ENCODE assay signal across 8 cellular contexts in genomic region chr2:102736607-102737409, GRCh38. TPM values are rescaled to one million over a fixed set of nuclear protein-coding genes. Genes with fewer than 3 reads are reported as not detected.
DNase-seq lines count a peak whose midpoint lies in the region; ATAC-seq and TF ChIP-seq lines count a peak whose summit lies in the region.

No MANE protein-coding gene starts in this region.

- H4K20me1 ChIP-seq in GM23248 (ENCODE audit: insufficient read depth) = no peaks in the 10 kb centered on the region
- no peaks in the 10 kb centered on the region for H4K20me1 ChIP-seq in SK-N-SH (ENCODE audit: insufficient read depth)

- H3K79me2 ChIP-seq in GM23248 (ENCODE audit: insufficient read depth) = no peaks in the 10 kb centered on the region
- no peaks in the 10 kb centered on the region for H3K79me2 ChIP-seq in SK-N-SH (ENCODE audit: insufficient read depth)
- peaks cover 6% of the 10 kb centered on the region for H3K79me2 ChIP-seq in parathyroid adenoma

- POLR2A ChIA-PET in SK-N-SH (lab: Yijun Ruan, JAX) = interaction anchor here (0.6 to 1.0 kb wide), 2 partner anchors 37 to 90 kb away, joined by 3 read pairs; no protein-coding TSS in a partner anchor

- H3K9ac ChIP-seq in GM23248 = peak overlapping the region; percentile 67
- H3K9ac ChIP-seq in SK-N-SH = peak overlapping the region; percentile 51
- H3K9ac ChIP-seq in parathyroid adenoma = peak overlapping the region; percentile 41

- TF ChIP-seq EP300 in SK-N-SH (IDR thresholded peaks at IDR 0.05; ENCODE audit: borderline replicate concordance in 1 of 2, low read depth in 1 of 2, low read length in 1 of 2) (no peak), transverse colon (IDR thresholded peaks at IDR 0.05; ENCODE audit: low read depth) (no peak)

- ATAC-seq in activated naive CD4-positive, alpha-beta T cell treated with anti-CD3 and anti-CD28 coated beads, Interleukin-2, amount 50 U/mL, for 72 hours = peak; percentile 97

- peak overlapping the region; percentile 89 to 96 for H3K27ac Mint-ChIP-seq in activated naive CD4-positive, alpha-beta T cell treated with anti-CD3 and anti-CD28 coated beads, Interleukin-2, amount 50 U/mL, for 72 hours

- peak; percentile 90 for TF ChIP-seq POLR2A in transverse colon (IDR thresholded peaks at IDR 0.05)

- H3K9me3 ChIP-seq in GM23248 (ENCODE audit: low read depth) (no peaks in the 10 kb centered on the region), KOPT-K1 (ENCODE audit: insufficient read depth, low read length, poor library complexity, severe bottlenecking) (no peaks in the 10 kb centered on the region), SK-N-SH (no peaks in the 10 kb centered on the region), cardiac muscle cell (ENCODE audit: low read depth) (no peaks in the 10 kb centered on the region), parathyroid adenoma (ENCODE audit: control insufficient read depth, low read length) (no peaks in the 10 kb centered on the region), transverse colon (no peaks in the 10 kb centered on the region)

- H3K36me3 Mint-ChIP-seq in activated naive CD4-positive, alpha-beta T cell treated with anti-CD3 and anti-CD28 coated beads, Interleukin-2, amount 50 U/mL, for 72 hours = no peaks in the 10 kb centered on the region

- H3K27ac ChIP-seq in GM23248 (no peak overlapping the region), KOPT-K1 (ENCODE audit: low read depth, low read length, poor library complexity, severe bottlenecking) (peak overlapping the region; percentile 66), SK-N-SH (ENCODE audit: low read depth in 2 of 2, low read length in 1 of 2) (peak overlapping the region in 1 of 2 experiments; percentile 75; a peak in 1 of 4 replicates), cardiac muscle cell (no peak overlapping the region), parathyroid adenoma (peak overlapping the region; percentile 47), transverse colon (peak overlapping the region; percentile 88 to 92 (median 90))

- intact Hi-C loops in transverse colon (cut with DNase I; ENCODE audit: low total_unique reads) = no loop called here

- in situ Hi-C loops in GM23248 (cut with MboI) (no loop called here), transverse colon (cut with MboI; ENCODE audit: low pct_ligation_motif_present in 1 of 4, low pct_unique_long_range_greater_than_20kb in 1 of 4, low sequenced_read_pairs in 3 of 4) (no loop called here)

- WGBS in GM23248 (ENCODE audit: low coverage in 1 of 2, low lambda C conversion rate in 2 of 2, missing lambda C conversion rate in 2 of 2), 2 experiments = 0% methylated on average over 26 to 27 of the region's 41 CpGs
- WGBS in SK-N-SH (ENCODE audit: low lambda C conversion rate) = 2% methylated on average over 18 of the region's 41 CpGs
- 0 to 1% methylated on average over 1 to 14 of the region's 41 CpGs for WGBS in transverse colon (ENCODE audit: low coverage in 1 of 2), 2 donors

- H3K36me3 ChIP-seq in GM23248 (ENCODE audit: low read depth) (no peaks in the 10 kb centered on the region), KOPT-K1 (ENCODE audit: insufficient read depth, low read length) (peaks cover 9% of the 10 kb centered on the region), SK-N-SH (replicated peaks in 1 of 2; ENCODE audit: control insufficient read depth in 1 of 2, insufficient read depth in 2 of 2, low read length in 1 of 2) (peaks cover 0 to 4% of the 10 kb centered on the region in 2 experiments), cardiac muscle cell (peaks cover 3% of the 10 kb centered on the region), parathyroid adenoma (ENCODE audit: control insufficient read depth, insufficient read depth, low read length) (no peaks in the 10 kb centered on the region), transverse colon (peaks cover 0 to under 1% (median under 1%) of the 10 kb centered on the region in 4 donors)

- peak; percentile 39 for DNase-seq in GF-D8 (lab: John Stamatoyannopoulos, UW)
- peak; percentile 81 for DNase-seq in GM23248
- peak; percentile 94 for DNase-seq in SK-N-SH
- peak; percentile 87 to 90 for DNase-seq in activated naive CD4-positive, alpha-beta T cell treated with anti-CD3 and anti-CD28 coated beads, Interleukin-2, amount 50 U/mL, for 72 hours (ENCODE audit: low spot score in 2 of 2)
- DNase-seq in cardiac muscle cell (ENCODE audit: low read depth in 1 of 2, low spot score in 1 of 2) = peak; percentile 73 to 86
- DNase-seq in transverse colon = peak; percentile 90

- CTCF ChIA-PET in SK-N-SH (lab: Yijun Ruan, JAX) = interaction anchor here (0.7 to 4.3 kb wide), 7 partner anchors 10 to 136 kb away, joined by 3 to 43 read pairs (median 3); no protein-coding TSS in a partner anchor

- H3F3A ChIP-seq in GM23248 (ENCODE audit: insufficient read depth) (no peaks in the 10 kb centered on the region), SK-N-SH (replicated peaks; ENCODE audit: insufficient read depth) (no peaks in the 10 kb centered on the region)

- peak overlapping the region; percentile 97 for H3K4me2 ChIP-seq in GM23248 (ENCODE audit: unreplicated experiment)
- peak overlapping the region; percentile 89 for H3K4me2 ChIP-seq in SK-N-SH
- H3K4me2 ChIP-seq in parathyroid adenoma (ENCODE audit: low read length) = peak overlapping the region; percentile 81

- H2AFZ ChIP-seq in GM23248 (peak overlapping the region; percentile 98), SK-N-SH (ENCODE audit: low read depth) (peak overlapping the region; percentile 98), parathyroid adenoma (peak overlapping the region; percentile 100)

- TF ChIP-seq RAD21 in SK-N-SH (IDR thresholded peaks at IDR 0.05; ENCODE audit: low read length) = no peak

- TF ChIP-seq CTCF in SK-N-SH (IDR thresholded peaks at IDR 0.05) = no peak
- peak; percentile 2 for TF ChIP-seq CTCF in cardiac muscle cell (IDR thresholded peaks at IDR 0.05; ENCODE audit: low read depth, low read length)
- no peak for TF ChIP-seq CTCF in parathyroid adenoma (IDR thresholded peaks at IDR 0.05)
- peak in 3 of 5 experiments; percentile 8 to 25 (median 22) for TF ChIP-seq CTCF in transverse colon (IDR thresholded peaks at IDR 0.05)

- H3K9me3 Mint-ChIP-seq in activated naive CD4-positive, alpha-beta T cell treated with anti-CD3 and anti-CD28 coated beads, Interleukin-2, amount 50 U/mL, for 72 hours = peaks cover 0 to 1% of the 10 kb centered on the region in 2 donors

- peak overlapping the region; percentile 88 for H3K4me3 ChIP-seq in GM23248
- peak overlapping the region; percentile 75 to 98 for H3K4me3 ChIP-seq in SK-N-SH (ENCODE audit: low read depth in 2 of 2, low read length in 1 of 2)
- H3K4me3 ChIP-seq in cardiac muscle cell = peak overlapping the region; percentile 90
- peak overlapping the region; percentile 75 for H3K4me3 ChIP-seq in parathyroid adenoma (ENCODE audit: low read depth, low read length)
- H3K4me3 ChIP-seq in transverse colon = peak overlapping the region; percentile 82 to 97 (median 92)

- H3K27me3 ChIP-seq in GM23248 (replicated peaks; ENCODE audit: insufficient read depth) (no peaks in the 10 kb centered on the region), SK-N-SH (ENCODE audit: insufficient read depth) (no peaks in the 10 kb centered on the region), cardiac muscle cell (no peaks in the 10 kb centered on the region), parathyroid adenoma (ENCODE audit: control insufficient read depth, insufficient read depth, low read length) (no peaks in the 10 kb centered on the region), transverse colon (no peaks in the 10 kb centered on the region)

- H3K4me1 ChIP-seq in GM23248 (ENCODE audit: insufficient read depth) (peaks cover 6% of the 10 kb centered on the region; the same call in 1 of the 2 replicates), SK-N-SH (ENCODE audit: control insufficient read depth in 1 of 2, insufficient read depth in 2 of 2, low read depth in 1 of 2, low read length in 1 of 2) (peaks cover 0 to 15% of the 10 kb centered on the region in 2 experiments; a peak in 2 of 4 replicates), cardiac muscle cell (ENCODE audit: low read depth) (peaks cover 12% of the 10 kb centered on the region), parathyroid adenoma (peaks cover 7% of the 10 kb centered on the region), transverse colon (peaks cover 11 to 22% (median 13%) of the 10 kb centered on the region in 4 donors)

- H3K9me2 ChIP-seq in GM23248 (ENCODE audit: insufficient read depth) = no peaks in the 10 kb centered on the region
- no peaks in the 10 kb centered on the region for H3K9me2 ChIP-seq in SK-N-SH

TF ChIP-seq in SK-N-SH, 30 proteins besides CTCF, POLR2A, EP300 and RAD21 (continues in another document):
- no peak for TF ChIP-seq RFX5 (IDR thresholded peaks at IDR 0.05; ENCODE audit: low read length)
- TF ChIP-seq FOSL2 (IDR thresholded peaks at IDR 0.05; ENCODE audit: borderline replicate concordance, low read depth) = no peak
- peak; percentile 71 for TF ChIP-seq ELF1 (IDR thresholded peaks at IDR 0.05)
- TF ChIP-seq PBX3 (IDR thresholded peaks at IDR 0.05) = no peak
- no peak for TF ChIP-seq JUND (IDR thresholded peaks at IDR 0.05)
- TF ChIP-seq GATA2 (CRISPR knock-in tag; IDR thresholded peaks at IDR 0.05) = no peak
- TF ChIP-seq MXI1 (IDR thresholded peaks at IDR 0.05; ENCODE audit: low read depth, low read length) = peak; percentile 65
- TF ChIP-seq GABPA (IDR thresholded peaks at IDR 0.05; ENCODE audit: low read depth) = peak; percentile 55; the same call in 1 of the 2 replicates
- TF ChIP-seq MAX (IDR thresholded peaks at IDR 0.05; ENCODE audit: low read depth) = peak; percentile 62; the same call in 1 of the 2 replicates

RNA-seq across cellular contexts. Expression of gene TMEM182, which starts 25.0 kb away (rescaled TPM):
- total RNA-seq in GM23248 (2014; rRNA removed; shearing (Covaris generic)) = 1.0 and 3.6 TPM in 2 replicates
- polyA plus RNA-seq in GM23248 (2016; fragmentation: Nextera tagmentation; extraction: Ambion mirVana) (2.2 and 2.3 TPM in 2 replicates), SK-N-SH (2012; rRNA removed) (1.7 and 3.4 TPM in 2 replicates), cardiac muscle cell (6.8 and 19.3 TPM in 2 replicates)
- polyA plus RNA-seq in SK-N-SH (2012; cell fraction: cytosol; rRNA removed) = 3.2 and 3.4 TPM in 2 replicates
- 0.28 and 1.4 TPM in 2 replicates for polyA plus RNA-seq in SK-N-SH (2012; cell fraction: nucleus; rRNA removed)
- 1 to 10 TPM; 5.8 to 7.4 TPM for total RNA-seq in activated naive CD4-positive, alpha-beta T cell treated with anti-CD3 and anti-CD28 coated beads, Interleukin-2, amount 50 U/mL, for 72 hours
- total RNA-seq in cardiac muscle cell (2.7 and 5.2 TPM in 2 replicates), transverse colon (1 to 10 TPM in 2 of 4 donors, not detected in 2; 3.7 to 3.8 TPM)

Comparison
In these comparisons a context has a peak if more than half of its experiments do, and no peak if none do; other contexts are left out.
1. DNase-seq: peak in every context shown above with its lines; median percentile 94 in SK-N-SH; 90 in transverse colon; 88 in activated naive CD4-positive, alpha-beta T cell treated with anti-CD3 and anti-CD28 coated beads, Interleukin-2, amount 50 U/mL, for 72 hours; 81 in GM23248; 80 in cardiac muscle cell; 39 in GF-D8.
2. H3K27ac ChIP-seq: peak in KOPT-K1 (single experiment), parathyroid adenoma (single experiment) and transverse colon (4 of 4); none in GM23248 (single experiment) and cardiac muscle cell (single experiment).
3. CTCF ChIP-seq: peak in cardiac muscle cell (single experiment) and transverse colon (3 of 5); none in SK-N-SH (single experiment) and parathyroid adenoma (single experiment).
4. Peak in every context shown above with its lines, with median percentiles within 50 percentile points of each other: H2AFZ ChIP-seq, H3K4me2 ChIP-seq, H3K4me3 ChIP-seq and H3K9ac ChIP-seq.